ENCODE assay signal across 8 cellular contexts in genomic region chr6:151763938-151764680, GRCh38. TPM values are rescaled to one million over a fixed set of nuclear protein-coding genes. Genes with fewer than 3 reads are reported as not detected.
DNase-seq lines count a peak whose midpoint lies in the region; ATAC-seq, FAIRE-seq and TF ChIP-seq lines count a peak whose summit lies in the region.

No MANE protein-coding gene starts in this region.

- peak overlapping the region; percentile 46 for H3K4me3 ChIP-seq in smooth muscle cell

- H3K4me3 Mint-ChIP-seq in T-helper 1 cell treated with Interleukin-12 subunit alpha and Interleukin-12 subunit beta and Interleukin-4 antibody, amounts not matched to agents 30 μg/mL and 1 μg/mL, for 36 hours, result peak overlapping the region; percentile 11

- DNase-seq in ELF-1 (ENCODE audit: low read depth, low spot score), result peak; percentile 95
- DNase-seq in HTR-8/SVneo (ENCODE audit: insufficient read length, low spot score), result peak; percentile 54
- DNase-seq in cerebellar cortex (ENCODE audit: low spot score), result peak; percentile 31
- peak; percentile 98 for DNase-seq in islet precursor cell
- peak; percentile 40 for DNase-seq in smooth muscle cell (lab: John Stamatoyannopoulos, UW; ENCODE audit: unreplicated experiment)
- no peak for DNase-seq in COR-L47 (lab: John Stamatoyannopoulos, UW)

- H3K27me3 ChIP-seq in smooth muscle cell (ENCODE audit: low read depth), result no peaks in the 10 kb centered on the region

- H2AFZ ChIP-seq in smooth muscle cell (ENCODE audit: low read depth), result peak overlapping the region; percentile 84

- peak; percentile 16 for FAIRE-seq in HTR-8/SVneo (lab: Jason Lieb, UNC)

- no peaks in the 10 kb centered on the region for H3K36me3 ChIP-seq in smooth muscle cell (ENCODE audit: low read depth)

- peak overlapping the region; percentile 35 for H3K27ac Mint-ChIP-seq in T-helper 1 cell treated with Interleukin-12 subunit alpha and Interleukin-12 subunit beta and Interleukin-4 antibody, amounts not matched to agents 30 μg/mL and 1 μg/mL, for 36 hours

- peaks cover 10% of the 10 kb centered on the region for H3K4me1 ChIP-seq in smooth muscle cell (ENCODE audit: low read depth)

- peak overlapping the region; percentile 9 for H3K9ac ChIP-seq in smooth muscle cell (ENCODE audit: low read depth)

- H4K20me1 ChIP-seq in smooth muscle cell (ENCODE audit: low read depth), result no peaks in the 10 kb centered on the region

- peaks cover 3% of the 10 kb centered on the region for H3K9me3 Mint-ChIP-seq in T-helper 1 cell treated with Interleukin-12 subunit alpha and Interleukin-12 subunit beta and Interleukin-4 antibody, amounts not matched to agents 30 μg/mL and 1 μg/mL, for 36 hours

- no peaks in the 10 kb centered on the region for H3F3A ChIP-seq in smooth muscle cell (ENCODE audit: low read depth)

- H3K4me1 Mint-ChIP-seq in T-helper 1 cell treated with Interleukin-12 subunit alpha and Interleukin-12 subunit beta and Interleukin-4 antibody, amounts not matched to agents 30 μg/mL and 1 μg/mL, for 36 hours (ENCODE audit: low read depth), result peaks cover 37% of the 10 kb centered on the region

- H3K79me2 ChIP-seq in smooth muscle cell (ENCODE audit: low read depth), result no peaks in the 10 kb centered on the region

- peak overlapping the region; percentile 83 for H3K4me2 ChIP-seq in smooth muscle cell

- peak overlapping the region; percentile 40 for H3K27ac ChIP-seq in smooth muscle cell (ENCODE audit: low read depth)

- H3K9me3 ChIP-seq in smooth muscle cell (replicated peaks; ENCODE audit: low read depth), result no peaks in the 10 kb centered on the region

- peaks cover 8% of the 10 kb centered on the region for H3K36me3 Mint-ChIP-seq in T-helper 1 cell treated with Interleukin-12 subunit alpha and Interleukin-12 subunit beta and Interleukin-4 antibody, amounts not matched to agents 30 μg/mL and 1 μg/mL, for 36 hours (ENCODE audit: low read depth)

- ATAC-seq in GM21528 (IDR thresholded peaks at IDR 0.05; ENCODE audit: low FRiP score, unreplicated experiment), result peak; percentile 80

- WGBS in smooth muscle cell (ENCODE audit: low lambda C conversion rate), result 7% methylated on average over 20 of the region's 20 CpGs

- peak; percentile 47 for TF ChIP-seq CTCF in smooth muscle cell (IDR thresholded peaks at IDR 0.05; ENCODE audit: borderline replicate concordance, insufficient read depth, poor library complexity, severe bottlenecking)

- H3K27me3 Mint-ChIP-seq in T-helper 1 cell treated with Interleukin-12 subunit alpha and Interleukin-12 subunit beta and Interleukin-4 antibody, amounts not matched to agents 30 μg/mL and 1 μg/mL, for 36 hours (ENCODE audit: low read depth), result peaks cover 21% of the 10 kb centered on the region

RNA-seq across cellular contexts. Expression of gene ESR1, which starts 43.4 kb away (rescaled TPM):
- total RNA-seq in smooth muscle cell, result 0.04 TPM in 1 of 2 replicates, not detected in the other
- polyA plus RNA-seq in smooth muscle cell, result 0.16 TPM in 1 of 2 replicates, not detected in the other
